Comparison of ENCODE assay signal across 9 cellular contexts in genomic region chr14:33906968-33907367, GRCh38. TPM values are rescaled to one million over a fixed set of nuclear protein-coding genes. Genes with fewer than 3 reads are reported as not detected.
"Had no signal": no experiment of that assay in that cellular context is flagged by ENCODE, and none has a peak within 500 bp of the region (broad histone marks: within the 10 kb centered on the region; RNA-seq: fewer than 3 reads in every experiment).

No MANE protein-coding gene starts in this region.

- FAIRE-seq: H1, H54 had no signal

- H3K27ac Mint-ChIP-seq: GM23338, H9, IgD-negative memory B cell had no signal

- H3K4me3 Mint-ChIP-seq: GM23338, H9, IgD-negative memory B cell had no signal

- H3K4me1 Mint-ChIP-seq: IgD-negative memory B cell had no signal

- H3K4me2 ChIP-seq: GM23338 had no signal

- H3K9me3 Mint-ChIP-seq: GM23338, IgD-negative memory B cell had no signal

- DNase-seq: H9, HCEC 1CT, KG1 had no signal

- H3K27ac ChIP-seq: HL-60 had no signal

- H3K27me3 Mint-ChIP-seq: IgD-negative memory B cell had no signal

- ATAC-seq: GM23338 had no signal

- H2AFZ ChIP-seq: GM23338 had no signal

- H3K36me3 Mint-ChIP-seq: IgD-negative memory B cell had no signal

- H3K4me3 ChIP-seq: GM23338 had no signal

RNA-seq across cellular contexts. Expression of gene EGLN3, which starts 43.9 kb away (rescaled TPM):
- total RNA-seq: HT1080 had no signal
